ENCODE assay signal across 1 cellular context in the genomic region with DNA sequence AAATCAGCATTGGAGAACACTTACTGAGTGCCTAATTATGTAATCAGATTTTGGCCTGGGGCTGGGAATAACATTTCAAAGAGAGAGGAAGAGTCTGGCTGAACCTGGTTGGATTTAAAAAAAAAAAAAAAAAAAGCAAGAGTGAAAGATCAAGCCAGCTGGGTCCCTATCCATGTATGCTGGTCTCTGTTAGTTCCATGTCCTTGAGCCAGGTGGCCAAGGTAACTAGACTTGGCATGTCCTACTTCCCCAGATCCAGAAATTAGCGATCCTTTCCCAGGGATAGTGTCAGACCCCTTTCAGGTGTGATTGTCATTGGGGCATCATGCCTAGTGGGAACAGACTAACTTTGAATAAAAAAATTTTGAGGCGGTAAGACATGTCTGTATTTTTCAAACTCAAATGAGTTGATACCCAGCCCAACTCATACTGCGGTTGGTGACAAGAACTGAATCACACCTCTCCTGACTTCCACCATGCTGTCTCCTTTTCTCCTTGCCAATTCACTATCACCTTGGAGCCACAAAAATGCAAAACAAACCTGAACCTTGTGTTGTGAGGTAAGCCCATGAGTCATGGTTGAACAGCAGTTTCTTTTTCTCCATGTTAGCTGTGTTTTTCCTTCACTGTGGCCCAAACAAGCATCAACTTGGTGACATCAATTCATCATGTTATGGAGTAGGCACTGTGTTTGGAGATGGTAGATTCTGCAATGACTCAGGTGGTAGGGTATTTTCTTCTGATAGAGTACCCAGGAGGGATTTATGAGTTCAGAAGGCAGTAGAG.
TF ChIP-seq lines count a peak whose summit lies in the region.

No MANE protein-coding gene starts in this region.

TF ChIP-seq in HepG2, 621 proteins besides CTCF, POLR2A, EP300 and RAD21 (continued from another document and continues in another):
- TF ChIP-seq, protein P1, sequence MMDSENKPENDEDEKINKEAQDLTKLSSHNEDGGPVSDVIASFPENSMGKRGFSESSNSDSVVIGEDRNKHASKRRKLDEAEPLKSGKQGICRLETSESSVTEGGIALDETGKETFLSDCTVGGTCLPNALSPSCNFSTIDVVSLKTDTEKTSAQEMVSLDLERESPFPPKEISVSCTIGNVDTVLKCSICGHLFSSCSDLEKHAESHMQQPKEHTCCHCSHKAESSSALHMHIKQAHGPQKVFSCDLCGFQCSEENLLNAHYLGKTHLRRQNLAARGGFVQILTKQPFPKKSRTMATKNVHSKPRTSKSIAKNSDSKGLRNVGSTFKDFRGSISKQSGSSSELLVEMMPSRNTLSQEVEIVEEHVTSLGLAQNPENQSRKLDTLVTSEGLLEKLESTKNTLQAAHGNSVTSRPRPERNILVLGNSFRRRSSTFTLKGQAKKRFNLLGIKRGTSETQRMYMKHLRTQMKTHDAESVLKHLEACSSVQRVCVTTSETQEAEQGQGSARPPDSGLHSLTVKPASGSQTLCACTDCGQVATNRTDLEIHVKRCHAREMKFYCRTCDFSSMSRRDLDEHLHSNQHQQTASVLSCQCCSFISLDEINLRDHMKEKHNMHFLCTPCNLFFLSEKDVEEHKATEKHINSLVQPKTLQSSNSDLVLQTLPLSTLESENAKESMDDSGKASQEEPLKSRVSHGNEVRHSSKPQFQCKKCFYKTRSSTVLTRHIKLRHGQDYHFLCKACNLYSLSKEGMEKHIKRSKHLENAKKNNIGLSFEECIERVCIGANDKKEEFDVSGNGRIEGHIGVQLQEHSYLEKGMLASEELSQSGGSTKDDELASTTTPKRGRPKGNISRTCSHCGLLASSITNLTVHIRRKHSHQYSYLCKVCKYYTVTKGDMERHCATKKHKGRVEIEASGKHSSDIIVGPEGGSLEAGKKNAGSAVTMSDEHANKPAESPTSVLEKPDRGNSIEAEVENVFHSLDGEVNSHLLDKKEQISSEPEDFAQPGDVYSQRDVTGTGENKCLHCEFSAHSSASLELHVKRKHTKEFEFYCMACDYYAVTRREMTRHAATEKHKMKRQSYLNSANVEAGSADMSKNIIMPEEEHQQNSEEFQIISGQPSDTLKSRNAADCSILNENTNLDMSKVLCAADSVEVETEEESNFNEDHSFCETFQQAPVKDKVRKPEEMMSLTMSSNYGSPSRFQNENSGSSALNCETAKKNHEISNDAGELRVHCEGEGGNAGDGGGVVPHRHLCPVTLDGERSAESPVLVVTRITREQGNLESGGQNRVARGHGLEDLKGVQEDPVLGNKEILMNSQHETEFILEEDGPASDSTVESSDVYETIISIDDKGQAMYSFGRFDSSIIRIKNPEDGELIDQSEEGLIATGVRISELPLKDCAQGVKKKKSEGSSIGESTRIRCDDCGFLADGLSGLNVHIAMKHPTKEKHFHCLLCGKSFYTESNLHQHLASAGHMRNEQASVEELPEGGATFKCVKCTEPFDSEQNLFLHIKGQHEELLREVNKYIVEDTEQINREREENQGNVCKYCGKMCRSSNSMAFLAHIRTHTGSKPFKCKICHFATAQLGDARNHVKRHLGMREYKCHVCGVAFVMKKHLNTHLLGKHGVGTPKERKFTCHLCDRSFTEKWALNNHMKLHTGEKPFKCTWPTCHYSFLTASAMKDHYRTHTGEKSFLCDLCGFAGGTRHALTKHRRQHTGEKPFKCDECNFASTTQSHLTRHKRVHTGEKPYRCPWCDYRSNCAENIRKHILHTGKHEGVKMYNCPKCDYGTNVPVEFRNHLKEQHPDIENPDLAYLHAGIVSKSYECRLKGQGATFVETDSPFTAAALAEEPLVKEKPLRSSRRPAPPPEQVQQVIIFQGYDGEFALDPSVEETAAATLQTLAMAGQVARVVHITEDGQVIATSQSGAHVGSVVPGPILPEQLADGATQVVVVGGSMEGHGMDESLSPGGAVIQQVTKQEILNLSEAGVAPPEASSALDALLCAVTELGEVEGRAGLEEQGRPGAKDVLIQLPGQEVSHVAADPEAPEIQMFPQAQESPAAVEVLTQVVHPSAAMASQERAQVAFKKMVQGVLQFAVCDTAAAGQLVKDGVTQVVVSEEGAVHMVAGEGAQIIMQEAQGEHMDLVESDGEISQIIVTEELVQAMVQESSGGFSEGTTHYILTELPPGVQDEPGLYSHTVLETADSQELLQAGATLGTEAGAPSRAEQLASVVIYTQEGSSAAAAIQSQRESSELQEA (CRISPR knock-in tag; IDR thresholded peaks at IDR 0.05; ENCODE audit: not compliant biosample characterization): no peak
- TF ChIP-seq ZNF256 (CRISPR knock-in tag; conservative IDR thresholded peaks at IDR 0.05) (no peak), REPIN1 (CRISPR knock-in tag; IDR thresholded peaks at IDR 0.05; ENCODE audit: borderline replicate concordance, low read depth) (no peak), STAG1 (CRISPR knock-in tag; IDR thresholded peaks at IDR 0.05) (no peak), FLYWCH1 (CRISPR knock-in tag; IDR thresholded peaks at IDR 0.05) (no peak), FOXA3 (CRISPR knock-in tag; IDR thresholded peaks at IDR 0.05) (no peak), MBNL3 (CRISPR knock-in tag; conservative IDR thresholded peaks at IDR 0.05) (no peak), AGO2 (optimal IDR thresholded peaks at IDR 0.05; ENCODE audit: low read depth, low read length) (no peak), TEAD3 (CRISPR knock-in tag; optimal IDR thresholded peaks at IDR 0.05; ENCODE audit: borderline replicate concordance) (peak; percentile 8), ZFP37 (CRISPR knock-in tag; IDR thresholded peaks at IDR 0.05; ENCODE audit: borderline replicate concordance) (no peak), MED13 (CRISPR knock-in tag; IDR thresholded peaks at IDR 0.05) (no peak), XBP1 (CRISPR knock-in tag; IDR thresholded peaks at IDR 0.05) (no peak), HMG20A (CRISPR knock-in tag; IDR thresholded peaks at IDR 0.05; ENCODE audit: borderline replicate concordance) (peak; percentile 68; the same call in 1 of the 2 replicates), RXRB (CRISPR knock-in tag; IDR thresholded peaks at IDR 0.05; ENCODE audit: borderline replicate concordance) (0 out of 2 replicates have a peak, but pooled peaks have one; percentile 26), NRL (CRISPR knock-in tag; IDR thresholded peaks at IDR 0.05; ENCODE audit: borderline replicate concordance) (no peak), FOSL1 (CRISPR knock-in tag; IDR thresholded peaks at IDR 0.05; ENCODE audit: borderline replicate concordance) (peak; percentile 37; the same call in 1 of the 2 replicates), ZNF720 (CRISPR knock-in tag; IDR thresholded peaks at IDR 0.05) (no peak), ZNF317 (CRISPR knock-in tag; IDR thresholded peaks at IDR 0.05) (no peak), MIER3 (CRISPR knock-in tag; IDR thresholded peaks at IDR 0.05; ENCODE audit: borderline replicate concordance) (no peak), U2AF1 (optimal IDR thresholded peaks at IDR 0.05; ENCODE audit: low read depth, low read length) (no peak), THYN1 (CRISPR knock-in tag; IDR thresholded peaks at IDR 0.05; ENCODE audit: borderline replicate concordance, low read depth) (no peak), SOX13 (IDR thresholded peaks at IDR 0.05) (no peak), SOX13 (CRISPR knock-in tag; conservative IDR thresholded peaks at IDR 0.05 in 1 of 2, IDR thresholded peaks at IDR 0.05 in 1 of 2) (peak in 1 of 2 experiments; percentile 8; a peak in 1 of 4 replicates), MEF2D (CRISPR knock-in tag; IDR thresholded peaks at IDR 0.05) (no peak), KDM5B (CRISPR knock-in tag; IDR thresholded peaks at IDR 0.05; ENCODE audit: borderline replicate concordance) (no peak), RARA (CRISPR knock-in tag; IDR thresholded peaks at IDR 0.05) (0 out of 2 replicates have a peak, but pooled peaks have one; percentile 56)
- TF ChIP-seq, protein P2, sequence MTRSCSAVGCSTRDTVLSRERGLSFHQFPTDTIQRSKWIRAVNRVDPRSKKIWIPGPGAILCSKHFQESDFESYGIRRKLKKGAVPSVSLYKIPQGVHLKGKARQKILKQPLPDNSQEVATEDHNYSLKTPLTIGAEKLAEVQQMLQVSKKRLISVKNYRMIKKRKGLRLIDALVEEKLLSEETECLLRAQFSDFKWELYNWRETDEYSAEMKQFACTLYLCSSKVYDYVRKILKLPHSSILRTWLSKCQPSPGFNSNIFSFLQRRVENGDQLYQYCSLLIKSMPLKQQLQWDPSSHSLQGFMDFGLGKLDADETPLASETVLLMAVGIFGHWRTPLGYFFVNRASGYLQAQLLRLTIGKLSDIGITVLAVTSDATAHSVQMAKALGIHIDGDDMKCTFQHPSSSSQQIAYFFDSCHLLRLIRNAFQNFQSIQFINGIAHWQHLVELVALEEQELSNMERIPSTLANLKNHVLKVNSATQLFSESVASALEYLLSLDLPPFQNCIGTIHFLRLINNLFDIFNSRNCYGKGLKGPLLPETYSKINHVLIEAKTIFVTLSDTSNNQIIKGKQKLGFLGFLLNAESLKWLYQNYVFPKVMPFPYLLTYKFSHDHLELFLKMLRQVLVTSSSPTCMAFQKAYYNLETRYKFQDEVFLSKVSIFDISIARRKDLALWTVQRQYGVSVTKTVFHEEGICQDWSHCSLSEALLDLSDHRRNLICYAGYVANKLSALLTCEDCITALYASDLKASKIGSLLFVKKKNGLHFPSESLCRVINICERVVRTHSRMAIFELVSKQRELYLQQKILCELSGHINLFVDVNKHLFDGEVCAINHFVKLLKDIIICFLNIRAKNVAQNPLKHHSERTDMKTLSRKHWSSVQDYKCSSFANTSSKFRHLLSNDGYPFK (CRISPR knock-in tag; IDR thresholded peaks at IDR 0.05; ENCODE audit: borderline replicate concordance): no peak
- TF ChIP-seq, protein P3, sequence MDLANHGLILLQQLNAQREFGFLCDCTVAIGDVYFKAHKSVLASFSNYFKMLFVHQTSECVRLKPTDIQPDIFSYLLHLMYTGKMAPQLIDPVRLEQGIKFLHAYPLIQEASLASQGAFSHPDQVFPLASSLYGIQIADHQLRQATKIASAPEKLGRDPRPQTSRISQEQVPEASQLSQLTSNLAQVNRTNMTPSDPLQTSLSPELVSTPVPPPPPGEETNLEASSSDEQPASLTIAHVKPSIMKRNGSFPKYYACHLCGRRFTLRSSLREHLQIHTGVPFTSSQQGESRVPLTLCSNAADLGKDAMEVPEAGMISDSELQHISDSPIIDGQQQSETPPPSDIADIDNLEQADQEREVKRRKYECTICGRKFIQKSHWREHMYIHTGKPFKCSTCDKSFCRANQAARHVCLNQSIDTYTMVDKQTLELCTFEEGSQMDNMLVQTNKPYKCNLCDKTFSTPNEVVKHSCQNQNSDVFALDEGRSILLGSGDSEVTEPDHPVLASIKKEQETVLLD (CRISPR knock-in tag; IDR thresholded peaks at IDR 0.05; ENCODE audit: low read depth): no peak
- TF ChIP-seq, protein P4, sequence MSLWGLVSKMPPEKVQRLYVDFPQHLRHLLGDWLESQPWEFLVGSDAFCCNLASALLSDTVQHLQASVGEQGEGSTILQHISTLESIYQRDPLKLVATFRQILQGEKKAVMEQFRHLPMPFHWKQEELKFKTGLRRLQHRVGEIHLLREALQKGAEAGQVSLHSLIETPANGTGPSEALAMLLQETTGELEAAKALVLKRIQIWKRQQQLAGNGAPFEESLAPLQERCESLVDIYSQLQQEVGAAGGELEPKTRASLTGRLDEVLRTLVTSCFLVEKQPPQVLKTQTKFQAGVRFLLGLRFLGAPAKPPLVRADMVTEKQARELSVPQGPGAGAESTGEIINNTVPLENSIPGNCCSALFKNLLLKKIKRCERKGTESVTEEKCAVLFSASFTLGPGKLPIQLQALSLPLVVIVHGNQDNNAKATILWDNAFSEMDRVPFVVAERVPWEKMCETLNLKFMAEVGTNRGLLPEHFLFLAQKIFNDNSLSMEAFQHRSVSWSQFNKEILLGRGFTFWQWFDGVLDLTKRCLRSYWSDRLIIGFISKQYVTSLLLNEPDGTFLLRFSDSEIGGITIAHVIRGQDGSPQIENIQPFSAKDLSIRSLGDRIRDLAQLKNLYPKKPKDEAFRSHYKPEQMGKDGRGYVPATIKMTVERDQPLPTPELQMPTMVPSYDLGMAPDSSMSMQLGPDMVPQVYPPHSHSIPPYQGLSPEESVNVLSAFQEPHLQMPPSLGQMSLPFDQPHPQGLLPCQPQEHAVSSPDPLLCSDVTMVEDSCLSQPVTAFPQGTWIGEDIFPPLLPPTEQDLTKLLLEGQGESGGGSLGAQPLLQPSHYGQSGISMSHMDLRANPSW (CRISPR knock-in tag; IDR thresholded peaks at IDR 0.05; ENCODE audit: borderline replicate concordance): no peak
- TF ChIP-seq, protein P5, sequence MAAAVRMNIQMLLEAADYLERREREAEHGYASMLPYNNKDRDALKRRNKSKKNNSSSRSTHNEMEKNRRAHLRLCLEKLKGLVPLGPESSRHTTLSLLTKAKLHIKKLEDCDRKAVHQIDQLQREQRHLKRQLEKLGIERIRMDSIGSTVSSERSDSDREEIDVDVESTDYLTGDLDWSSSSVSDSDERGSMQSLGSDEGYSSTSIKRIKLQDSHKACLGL (CRISPR knock-in tag; IDR thresholded peaks at IDR 0.05): no peak
- TF ChIP-seq, protein P6, sequence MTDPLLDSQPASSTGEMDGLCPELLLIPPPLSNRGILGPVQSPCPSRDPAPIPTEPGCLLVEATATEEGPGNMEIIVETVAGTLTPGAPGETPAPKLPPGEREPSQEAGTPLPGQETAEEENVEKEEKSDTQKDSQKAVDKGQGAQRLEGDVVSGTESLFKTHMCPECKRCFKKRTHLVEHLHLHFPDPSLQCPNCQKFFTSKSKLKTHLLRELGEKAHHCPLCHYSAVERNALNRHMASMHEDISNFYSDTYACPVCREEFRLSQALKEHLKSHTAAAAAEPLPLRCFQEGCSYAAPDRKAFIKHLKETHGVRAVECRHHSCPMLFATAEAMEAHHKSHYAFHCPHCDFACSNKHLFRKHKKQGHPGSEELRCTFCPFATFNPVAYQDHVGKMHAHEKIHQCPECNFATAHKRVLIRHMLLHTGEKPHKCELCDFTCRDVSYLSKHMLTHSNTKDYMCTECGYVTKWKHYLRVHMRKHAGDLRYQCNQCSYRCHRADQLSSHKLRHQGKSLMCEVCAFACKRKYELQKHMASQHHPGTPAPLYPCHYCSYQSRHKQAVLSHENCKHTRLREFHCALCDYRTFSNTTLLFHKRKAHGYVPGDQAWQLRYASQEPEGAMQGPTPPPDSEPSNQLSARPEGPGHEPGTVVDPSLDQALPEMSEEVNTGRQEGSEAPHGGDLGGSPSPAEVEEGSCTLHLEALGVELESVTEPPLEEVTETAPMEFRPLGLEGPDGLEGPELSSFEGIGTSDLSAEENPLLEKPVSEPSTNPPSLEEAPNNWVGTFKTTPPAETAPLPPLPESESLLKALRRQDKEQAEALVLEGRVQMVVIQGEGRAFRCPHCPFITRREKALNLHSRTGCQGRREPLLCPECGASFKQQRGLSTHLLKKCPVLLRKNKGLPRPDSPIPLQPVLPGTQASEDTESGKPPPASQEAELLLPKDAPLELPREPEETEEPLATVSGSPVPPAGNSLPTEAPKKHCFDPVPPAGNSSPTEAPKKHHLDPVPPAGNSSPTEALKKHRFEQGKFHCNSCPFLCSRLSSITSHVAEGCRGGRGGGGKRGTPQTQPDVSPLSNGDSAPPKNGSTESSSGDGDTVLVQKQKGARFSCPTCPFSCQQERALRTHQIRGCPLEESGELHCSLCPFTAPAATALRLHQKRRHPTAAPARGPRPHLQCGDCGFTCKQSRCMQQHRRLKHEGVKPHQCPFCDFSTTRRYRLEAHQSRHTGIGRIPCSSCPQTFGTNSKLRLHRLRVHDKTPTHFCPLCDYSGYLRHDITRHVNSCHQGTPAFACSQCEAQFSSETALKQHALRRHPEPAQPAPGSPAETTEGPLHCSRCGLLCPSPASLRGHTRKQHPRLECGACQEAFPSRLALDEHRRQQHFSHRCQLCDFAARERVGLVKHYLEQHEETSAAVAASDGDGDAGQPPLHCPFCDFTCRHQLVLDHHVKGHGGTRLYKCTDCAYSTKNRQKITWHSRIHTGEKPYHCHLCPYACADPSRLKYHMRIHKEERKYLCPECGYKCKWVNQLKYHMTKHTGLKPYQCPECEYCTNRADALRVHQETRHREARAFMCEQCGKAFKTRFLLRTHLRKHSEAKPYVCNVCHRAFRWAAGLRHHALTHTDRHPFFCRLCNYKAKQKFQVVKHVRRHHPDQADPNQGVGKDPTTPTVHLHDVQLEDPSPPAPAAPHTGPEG (CRISPR knock-in tag; IDR thresholded peaks at IDR 0.05): peak; percentile 81; the same call in 1 of the 2 replicates
- TF ChIP-seq, protein P7, sequence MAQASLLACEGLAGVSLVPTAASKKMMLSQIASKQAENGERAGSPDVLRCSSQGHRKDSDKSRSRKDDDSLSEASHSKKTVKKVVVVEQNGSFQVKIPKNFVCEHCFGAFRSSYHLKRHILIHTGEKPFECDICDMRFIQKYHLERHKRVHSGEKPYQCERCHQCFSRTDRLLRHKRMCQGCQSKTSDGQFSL (CRISPR knock-in tag; IDR thresholded peaks at IDR 0.05): no peak
